In the genomic region with DNA sequence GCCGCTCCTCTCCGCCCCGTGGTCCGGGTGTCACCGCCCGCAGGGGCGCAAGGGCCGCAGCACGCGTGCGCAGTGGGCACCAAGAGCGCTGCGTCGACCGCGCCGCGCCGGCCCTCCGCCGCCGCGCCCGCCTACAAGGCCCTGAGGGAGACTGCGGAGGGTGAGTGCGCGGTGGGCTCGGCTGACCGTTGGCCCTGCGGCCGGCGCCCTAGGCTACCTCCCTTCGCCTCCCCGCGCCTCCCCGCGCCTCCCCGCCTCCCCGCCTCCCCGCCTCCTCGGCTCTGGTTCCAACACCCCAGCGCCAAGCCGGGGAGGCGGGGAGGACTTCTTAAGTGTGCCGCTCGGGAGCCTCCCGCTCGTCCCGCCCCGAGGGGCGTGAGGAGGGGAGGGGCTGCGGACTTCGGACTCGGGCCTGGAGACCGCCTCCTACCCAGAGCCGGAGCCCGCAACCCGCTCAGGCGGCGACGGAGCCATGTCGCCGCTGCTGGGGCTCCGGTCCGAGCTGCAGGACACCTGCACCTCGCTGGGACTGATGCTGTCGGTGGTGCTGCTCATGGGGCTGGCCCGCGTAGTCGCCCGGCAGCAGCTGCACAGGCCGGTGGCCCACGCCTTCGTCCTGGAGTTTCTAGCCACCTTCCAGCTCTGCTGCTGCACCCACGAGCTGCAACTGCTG, we compare ENCODE assay signal across 7 cellular contexts. TPM values are rescaled to one million over a fixed set of nuclear protein-coding genes. Genes with fewer than 3 reads are reported as not detected.
DNase-seq lines count a peak whose midpoint lies in the region; ATAC-seq and TF ChIP-seq lines count a peak whose summit lies in the region.

A gene with protein sequence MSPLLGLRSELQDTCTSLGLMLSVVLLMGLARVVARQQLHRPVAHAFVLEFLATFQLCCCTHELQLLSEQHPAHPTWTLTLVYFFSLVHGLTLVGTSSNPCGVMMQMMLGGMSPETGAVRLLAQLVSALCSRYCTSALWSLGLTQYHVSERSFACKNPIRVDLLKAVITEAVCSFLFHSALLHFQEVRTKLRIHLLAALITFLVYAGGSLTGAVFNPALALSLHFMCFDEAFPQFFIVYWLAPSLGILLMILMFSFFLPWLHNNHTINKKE (plus strand): TSS at position 433 of the 673 bp plus-strand sequence. CDS start 40 bp downstream, at position 473.

- peak within 1 kb of the TSS; percentile 60 for H3K9ac ChIP-seq in iPS-15b (ENCODE audit: low read depth, low read length)

- peaks cover 30% of the 10 kb centered on the region for H3K4me1 ChIP-seq in body of pancreas
- peaks cover 5% of the 10 kb centered on the region for H3K4me1 ChIP-seq in iPS-15b (ENCODE audit: control insufficient read depth, insufficient read depth, low read length)

- peak within 1 kb of the TSS; percentile 70 to 94 (median 88) for H3K27ac ChIP-seq in body of pancreas

- peak; percentile 77 for DNase-seq in NCI-H146 treated with DMSO at 0.1 percent for 48 hours (lab: John Stamatoyannopoulos, UW; ENCODE audit: unreplicated experiment)
- DNase-seq in T1000 (lab: John Stamatoyannopoulos, UW) = peak; percentile 85
- DNase-seq in body of pancreas = peak; percentile 90 to 96 (median 94)
- peak; percentile 88 for DNase-seq in sciatic nerve (ENCODE audit: low spot score)

- peak within 1 kb of the TSS; percentile 44 to 71 for H3K4me3 ChIP-seq in body of pancreas
- peak within 1 kb of the TSS; percentile 90 for H3K4me3 ChIP-seq in iPS-15b (ENCODE audit: low read depth, low read length)

- peak; percentile 91 for ATAC-seq in GM18502 (IDR thresholded peaks at IDR 0.05; ENCODE audit: poor library complexity, unreplicated experiment)
- ATAC-seq in HG02870 (IDR thresholded peaks at IDR 0.05; ENCODE audit: unreplicated experiment) = peak; percentile 84
- peak; percentile 92 for ATAC-seq in body of pancreas
- ATAC-seq in sciatic nerve = peak; percentile 96

- no peaks in the 10 kb centered on the region for H3K36me3 ChIP-seq in body of pancreas (replicated peaks in 1 of 2; ENCODE audit: insufficient read depth in 1 of 2, low read depth in 2 of 2)
- no peaks in the 10 kb centered on the region for H3K36me3 ChIP-seq in iPS-15b (ENCODE audit: control insufficient read depth, insufficient read depth, low read length)

- WGBS in body of pancreas, 2 donors = 0 to 1% methylated on average over 1 to 72 of the region's 75 CpGs

- H3K27me3 ChIP-seq in body of pancreas = no peaks in the 10 kb centered on the region
- peaks cover 13% of the 10 kb centered on the region for H3K27me3 ChIP-seq in iPS-15b (ENCODE audit: control insufficient read depth, insufficient read depth, low read length)

- TF ChIP-seq CTCF in body of pancreas (IDR thresholded peaks at IDR 0.05) = peak in 1 of 7 experiments; percentile 7

- peak; percentile 57 to 80 (median 77) for TF ChIP-seq POLR2A in body of pancreas (IDR thresholded peaks at IDR 0.05)

- intact Hi-C loops in body of pancreas (cut with DNase I) (no loop called here), sciatic nerve (cut with DNase I) (loop anchor here (5.0 kb wide), 1 partner anchor 1737 kb away; no protein-coding TSS in a partner anchor)

- H3K9me3 ChIP-seq in body of pancreas (no peaks in the 10 kb centered on the region), iPS-15b (ENCODE audit: control insufficient read depth, insufficient read depth, low read length) (no peaks in the 10 kb centered on the region)

RNA-seq across cellular contexts. Expression of the gene that starts here (rescaled TPM):
- total RNA-seq in body of pancreas (1 to 10 TPM; 1.6 TPM), sciatic nerve (1.4 TPM)

Comparison
In these comparisons a context has a peak if more than half of its experiments do, and no peak if none do; other contexts are left out.
1. Peak in every context shown above with its lines: DNase-seq, ATAC-seq, H3K4me3 ChIP-seq and H3K27ac ChIP-seq.